ENCODE assay signal across 24 cellular contexts in the genomic region with DNA sequence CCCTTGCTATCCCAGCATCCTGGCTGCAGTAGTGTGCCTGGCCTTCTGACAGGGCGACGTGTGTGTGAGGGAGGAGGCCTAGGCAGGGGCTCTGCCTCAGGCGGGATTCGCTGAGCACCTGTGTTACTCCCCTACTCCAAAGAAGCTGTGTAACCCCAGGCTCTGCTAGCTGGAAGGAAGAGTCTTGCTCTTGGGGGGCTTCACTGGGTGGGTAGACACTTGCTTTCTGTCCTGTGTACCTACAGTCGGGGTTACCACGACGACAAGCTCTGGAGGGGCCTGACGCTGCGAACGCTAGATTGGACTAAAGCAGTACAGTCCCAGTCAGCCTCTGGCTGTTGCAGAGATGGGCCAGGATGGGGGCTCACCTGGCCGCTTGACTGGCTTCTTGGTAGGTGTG. TPM values are rescaled to one million over a fixed set of nuclear protein-coding genes. Genes with fewer than 3 reads are reported as not detected.
"Had no signal": no experiment of that assay in that cellular context is flagged by ENCODE, and none has a peak within 500 bp of the region (broad histone marks: within the 10 kb centered on the region; RNA-seq: fewer than 3 reads in every experiment).

No MANE protein-coding gene starts in this region.

- H3K9me3 Mint-ChIP-seq: activated naive CD8-positive, alpha-beta T cell treated with anti-CD3 and anti-CD28 coated beads, Interleukin-2, amount 10 ng/mL, durations not matched to agents 7 days and 5 days; T-helper 1 cell treated with Interleukin-12 subunit alpha and Interleukin-12 subunit beta and Interleukin-4 antibody, amounts not matched to agents 30 μg/mL and 1 μg/mL, for 36 hours; WTC11 had no signal

- H3K27me3 ChIP-seq: adrenal gland, Peyer's patch, SJSA1 had no signal

- H3K4me1 Mint-ChIP-seq: WTC11 had no signal

- H3K27ac Mint-ChIP-seq: activated CD8-positive, alpha-beta T cell treated with anti-CD3 and anti-CD28 coated beads, Interleukin-2, amount 10 ng/mL, durations not matched to agents 7 days and 5 days; activated naive CD8-positive, alpha-beta T cell treated with anti-CD3 and anti-CD28 coated beads, Interleukin-2, amount 10 ng/mL, durations not matched to agents 7 days and 5 days; T-helper 1 cell treated with Interleukin-12 subunit alpha and Interleukin-12 subunit beta and Interleukin-4 antibody, amounts not matched to agents 30 μg/mL and 1 μg/mL, for 36 hours; WTC11 had no signal

- H3K27me3 Mint-ChIP-seq: activated naive CD8-positive, alpha-beta T cell treated with anti-CD3 and anti-CD28 coated beads, Interleukin-2, amount 10 ng/mL, durations not matched to agents 7 days and 5 days had no signal

- H3K4me1 ChIP-seq: adrenal gland, Peyer's patch had no signal

- ATAC-seq: activated CD8-positive, alpha-beta T cell treated with anti-CD3 and anti-CD28 coated beads, Interleukin-2, amount 10 ng/mL, durations not matched to agents 7 days and 5 days; SK-N-SH treated with all-trans-retinoic acid at 6 μM for 48 hours; WTC11 had no signal

- H3K9me3 ChIP-seq: adrenal gland, Peyer's patch, SJSA1 had no signal

- DNase-seq: activated CD4-positive, alpha-beta T cell treated with anti-CD3 and anti-CD28 coated beads for 48 hours; activated CD4-positive, alpha-beta T cell treated with anti-CD3 and anti-CD28 coated beads, Interleukin-2, amount 50 U/mL, for 4 hours; activated CD4-positive, CD25-positive, alpha-beta regulatory T cell treated with anti-CD3 and anti-CD28 coated beads, Interleukin-2, amount 50 U/mL, for 72 hours; activated CD8-positive, alpha-beta memory T cell treated with anti-CD3 and anti-CD28 coated beads, Interleukin-2, amount 50 U/mL, for 48 hours; activated CD8-positive, alpha-beta T cell treated with anti-CD3 and anti-CD28 coated beads, Interleukin-2, amount 10 ng/mL, durations not matched to agents 7 days and 5 days; activated naive CD4-positive, alpha-beta T cell treated with anti-CD3 and anti-CD28 coated beads, Interleukin-2, amount 50 U/mL, for 16 hours; activated naive CD8-positive, alpha-beta T cell treated with anti-CD3 and anti-CD28 coated beads, Interleukin-2, amount 10 ng/mL, durations not matched to agents 7 days and 5 days; activated T-cell treated with anti-CD3 and anti-CD28 coated beads, Interleukin-2, amount 50 U/mL, for 1 hour; adrenal gland; anterior cingulate cortex; Karpas-422; NCI-H1105 treated with DMSO at 0.1 percent for 48 hours; NCI-H1436 treated with DMSO at 0.1 percent for 48 hours; NCI-H187; NCI-H2081; NCI-H510A treated with DMSO at 0.1 percent for 48 hours; NCI-H69; Peyer's patch; SHP77 had no signal

- H3K27ac ChIP-seq: adrenal gland, Peyer's patch had no signal

- H3K4me3 ChIP-seq: adrenal gland, Peyer's patch, SJSA1 had no signal

- H3K4me3 Mint-ChIP-seq: activated CD8-positive, alpha-beta T cell treated with anti-CD3 and anti-CD28 coated beads, Interleukin-2, amount 10 ng/mL, durations not matched to agents 7 days and 5 days; activated naive CD8-positive, alpha-beta T cell treated with anti-CD3 and anti-CD28 coated beads, Interleukin-2, amount 10 ng/mL, durations not matched to agents 7 days and 5 days; T-helper 1 cell treated with Interleukin-12 subunit alpha and Interleukin-12 subunit beta and Interleukin-4 antibody, amounts not matched to agents 30 μg/mL and 1 μg/mL, for 36 hours; WTC11 had no signal

RNA-seq across cellular contexts. Expression of a gene that starts 15.1 kb away (rescaled TPM):
- total RNA-seq: activated naive CD8-positive, alpha-beta T cell treated with anti-CD3 and anti-CD28 coated beads, Interleukin-2, amount 10 ng/mL, durations not matched to agents 7 days and 5 days; cardiac septum; Peyer's patch; SJSA1 had no signal

RNA-seq across cellular contexts. Expression of a gene that starts 19.5 kb away (rescaled TPM):
- total RNA-seq: activated naive CD8-positive, alpha-beta T cell treated with anti-CD3 and anti-CD28 coated beads, Interleukin-2, amount 10 ng/mL, durations not matched to agents 7 days and 5 days; adrenal gland; cardiac septum had no signal

RNA-seq across cellular contexts. Expression of a gene that starts 47.0 kb away (rescaled TPM):
- total RNA-seq: cardiac septum, Peyer's patch, SJSA1 had no signal
